Comparison of ENCODE assay signal across 18 cellular contexts in the genomic region with DNA sequence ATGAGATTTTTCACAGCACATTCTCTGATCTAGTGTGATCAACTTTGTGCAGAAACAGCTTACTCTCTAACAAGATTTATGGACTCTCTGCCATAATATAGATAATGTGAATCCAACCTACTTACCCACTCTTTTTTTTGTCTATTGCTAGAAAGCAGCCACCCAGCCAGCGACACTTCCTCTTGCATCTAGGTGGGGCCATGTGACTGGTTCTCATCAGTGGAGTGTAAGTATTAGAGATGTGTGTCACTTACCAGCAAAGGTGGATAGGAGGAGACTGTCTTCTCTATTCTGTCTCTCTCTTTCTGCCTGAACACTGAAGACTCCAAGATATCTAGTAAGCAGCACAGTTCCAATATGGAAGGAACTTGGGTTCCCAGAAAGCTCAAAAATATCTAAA.
"Had no signal": no experiment of that assay in that cellular context is flagged by ENCODE, and none has a peak within 500 bp of the region (broad histone marks: within the 10 kb centered on the region; RNA-seq: fewer than 3 reads in every experiment).

No MANE protein-coding gene starts in this region.

- H3K9me3 Mint-ChIP-seq: activated T-cell treated with anti-CD3 and anti-CD28 coated beads, Interleukin-2, amount 50 U/mL, for 24 hours; central memory CD8-positive, alpha-beta T cell; type B pancreatic cell had no signal

- H3K4me3 ChIP-seq: gastroesophageal sphincter had no signal

- H3K4me3 Mint-ChIP-seq: activated CD8-positive, alpha-beta memory T cell treated with anti-CD3 and anti-CD28 coated beads, Interleukin-2, amount 10 ng/mL, durations not matched to agents 7 days and 5 days; activated T-cell treated with anti-CD3 and anti-CD28 coated beads, Interleukin-2, amount 50 U/mL, for 24 hours; brain; central memory CD8-positive, alpha-beta T cell; effector memory CD8-positive, alpha-beta T cell; type B pancreatic cell had no signal

- H3K27me3 Mint-ChIP-seq: activated CD8-positive, alpha-beta memory T cell treated with anti-CD3 and anti-CD28 coated beads, Interleukin-2, amount 10 ng/mL, durations not matched to agents 7 days and 5 days; activated T-cell treated with anti-CD3 and anti-CD28 coated beads, Interleukin-2, amount 50 U/mL, for 24 hours; brain; effector memory CD8-positive, alpha-beta T cell; type B pancreatic cell had no signal

- H3K27ac Mint-ChIP-seq: activated CD8-positive, alpha-beta memory T cell treated with anti-CD3 and anti-CD28 coated beads, Interleukin-2, amount 10 ng/mL, durations not matched to agents 7 days and 5 days; activated naive CD4-positive, alpha-beta T cell treated with anti-CD3 and anti-CD28 coated beads, Interleukin-2, amount 50 U/mL, for 72 hours; activated T-cell treated with anti-CD3 and anti-CD28 coated beads, Interleukin-2, amount 50 U/mL, for 24 hours; brain; effector memory CD8-positive, alpha-beta T cell; type B pancreatic cell had no signal

- H3K27ac ChIP-seq: epithelial cell of prostate, gastroesophageal sphincter had no signal

- ATAC-seq: activated CD8-positive, alpha-beta memory T cell treated with anti-CD3 and anti-CD28 coated beads, Interleukin-2, amount 10 ng/mL, durations not matched to agents 7 days and 5 days; activated naive CD4-positive, alpha-beta T cell treated with anti-CD3 and anti-CD28 coated beads, Interleukin-2, amount 50 U/mL, for 72 hours; effector memory CD8-positive, alpha-beta T cell; gastroesophageal sphincter; left ventricle myocardium superior had no signal

- H3K4me1 ChIP-seq: gastroesophageal sphincter had no signal

- H3K36me3 Mint-ChIP-seq: activated CD8-positive, alpha-beta memory T cell treated with anti-CD3 and anti-CD28 coated beads, Interleukin-2, amount 10 ng/mL, durations not matched to agents 7 days and 5 days; brain; type B pancreatic cell had no signal

- H3K4me1 Mint-ChIP-seq: activated CD8-positive, alpha-beta memory T cell treated with anti-CD3 and anti-CD28 coated beads, Interleukin-2, amount 10 ng/mL, durations not matched to agents 7 days and 5 days; brain; central memory CD8-positive, alpha-beta T cell had no signal

- H3K27me3 ChIP-seq: gastroesophageal sphincter had no signal

- DNase-seq: activated CD4-positive, alpha-beta T cell treated with anti-CD3 and anti-CD28 coated beads for 1 hour; activated CD4-positive, alpha-beta T cell treated with anti-CD3 and anti-CD28 coated beads, Interleukin-2, amount 50 U/mL, for 48 hours; activated CD8-positive, alpha-beta memory T cell treated with anti-CD3 and anti-CD28 coated beads, Interleukin-2, amount 10 ng/mL, durations not matched to agents 7 days and 5 days; activated effector memory CD4-positive, alpha-beta T cell treated with Interleukin-2 at 50 U/mL for 16 hours; activated T-cell treated with anti-CD3 and anti-CD28 coated beads, Interleukin-2, amount 50 U/mL, for 24 hours; amniotic stem cell; cortex of kidney; effector memory CD8-positive, alpha-beta T cell; left ventricle myocardium superior; stimulated activated CD4-positive, alpha-beta T cell treated with anti-CD3 and anti-CD28 coated beads, Interleukin-12 subunit alpha, Interleukin-12 subunit beta, amount 100 ng/mL, for 4 hours; stimulated activated naive CD4-positive, alpha-beta T cell treated with Interleukin-2 at 50 U/mL for 16 hours had no signal

- H3K36me3 ChIP-seq: gastroesophageal sphincter had no signal

- FAIRE-seq: keratinocyte had no signal
